Comparison of ENCODE assay signal across 1 cellular context in the genomic region with DNA sequence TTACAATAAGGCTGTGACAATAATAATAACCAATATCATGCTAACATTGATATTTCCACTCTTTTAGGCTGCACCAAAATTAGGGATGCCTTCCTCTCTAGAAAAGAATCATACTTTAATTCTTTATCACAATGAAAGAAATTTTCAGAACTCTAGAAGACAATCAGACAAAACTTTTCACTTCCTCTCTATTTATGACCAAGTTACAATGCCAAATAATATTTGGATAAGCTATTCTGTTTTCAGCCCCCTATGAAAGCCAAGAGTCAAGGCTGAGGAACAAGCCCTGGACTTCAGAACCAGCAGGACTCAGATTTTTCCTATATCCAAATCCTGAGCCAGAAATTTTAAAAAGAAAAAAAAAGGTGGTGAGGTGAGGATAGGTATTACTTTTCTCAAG.
TF ChIP-seq lines count a peak whose summit lies in the region.

No MANE protein-coding gene starts in this region.

TF ChIP-seq in IMR-90, 13 proteins besides CTCF, POLR2A, EP300 and RAD21 (continued from another document):
- TF ChIP-seq, protein P1, sequence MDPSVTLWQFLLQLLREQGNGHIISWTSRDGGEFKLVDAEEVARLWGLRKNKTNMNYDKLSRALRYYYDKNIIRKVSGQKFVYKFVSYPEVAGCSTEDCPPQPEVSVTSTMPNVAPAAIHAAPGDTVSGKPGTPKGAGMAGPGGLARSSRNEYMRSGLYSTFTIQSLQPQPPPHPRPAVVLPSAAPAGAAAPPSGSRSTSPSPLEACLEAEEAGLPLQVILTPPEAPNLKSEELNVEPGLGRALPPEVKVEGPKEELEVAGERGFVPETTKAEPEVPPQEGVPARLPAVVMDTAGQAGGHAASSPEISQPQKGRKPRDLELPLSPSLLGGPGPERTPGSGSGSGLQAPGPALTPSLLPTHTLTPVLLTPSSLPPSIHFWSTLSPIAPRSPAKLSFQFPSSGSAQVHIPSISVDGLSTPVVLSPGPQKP (IDR thresholded peaks at IDR 0.05; ENCODE audit: borderline replicate concordance, low read depth, low read length): no peak
- no peak for TF ChIP-seq RFX5 (IDR thresholded peaks at IDR 0.05; ENCODE audit: low read depth, low read length)
TF ChIP-seq in IMR-90: peak in this region for 0.
